In the genomic region with DNA sequence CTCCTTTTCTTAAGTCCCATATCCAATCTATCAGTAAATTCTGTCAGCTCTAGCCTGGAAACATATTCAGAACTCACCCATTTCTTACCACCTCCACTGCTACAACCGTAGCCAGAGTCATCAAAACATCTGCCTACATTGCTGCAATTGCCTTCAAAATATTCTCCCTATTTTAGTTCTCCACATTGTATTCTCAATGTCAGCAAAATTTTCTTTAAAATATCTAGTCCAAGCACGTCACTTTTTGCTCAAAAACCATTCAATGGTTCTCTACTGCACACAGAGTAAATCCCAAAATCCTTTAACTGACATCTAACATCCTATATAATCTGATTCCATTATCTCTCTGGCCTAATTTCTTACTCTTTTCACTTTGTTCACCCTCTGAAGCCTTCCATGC, we compare ENCODE assay signal across 24 cellular contexts.
"Had no signal": no experiment of that assay in that cellular context is flagged by ENCODE, and none has a peak within 500 bp of the region (broad histone marks: within the 10 kb centered on the region; RNA-seq: fewer than 3 reads in every experiment).

No MANE protein-coding gene starts in this region.

- H3K27me3 ChIP-seq: colonic mucosa, esophagus squamous epithelium, gastrocnemius medialis, heart right ventricle, left lung had no signal

- H3K4me1 ChIP-seq: colonic mucosa, gastrocnemius medialis, heart right ventricle, left lung, lower lobe of right lung had no signal

- H3K27me3 Mint-ChIP-seq: dendritic cell treated with granulocyte-macrophage colony-stimulating factor and Interleukin-4, amounts not matched to agents 40 ng/mL and 50 ng/mL, for 4 days; effector memory CD8-positive, alpha-beta T cell; naive thymus-derived CD4-positive, alpha-beta T cell had no signal

- H3K4me3 ChIP-seq: colonic mucosa, esophagus squamous epithelium, gastrocnemius medialis, heart right ventricle, left lung, lower lobe of right lung had no signal

- DNase-seq: colonic mucosa; cortex of kidney; effector CD8-positive, alpha-beta T cell; effector memory CD8-positive, alpha-beta T cell; endodermal cell; erythroblast; esophagus squamous epithelium; foreskin fibroblast; foreskin melanocyte; gastrocnemius medialis; glutamatergic neuron; head of caudate nucleus; heart right ventricle; hippocampal formation; left cardiac atrium; left lung; left ventricle myocardium superior; lower lobe of right lung; mesenchymal stem cell; naive thymus-derived CD4-positive, alpha-beta T cell had no signal

- ATAC-seq: effector memory CD8-positive, alpha-beta T cell; esophagus mucosa; gastrocnemius medialis; heart right ventricle; left cardiac atrium; left lung; left ventricle myocardium superior; lower lobe of right lung; naive thymus-derived CD4-positive, alpha-beta T cell had no signal

- H3K4me3 Mint-ChIP-seq: dendritic cell treated with granulocyte-macrophage colony-stimulating factor and Interleukin-4, amounts not matched to agents 40 ng/mL and 50 ng/mL, for 4 days; effector memory CD8-positive, alpha-beta T cell; endodermal cell; mesothelial cell of epicardium; naive thymus-derived CD4-positive, alpha-beta T cell had no signal

- H3K27ac Mint-ChIP-seq: dendritic cell treated with granulocyte-macrophage colony-stimulating factor and Interleukin-4, amounts not matched to agents 40 ng/mL and 50 ng/mL, for 4 days; effector memory CD8-positive, alpha-beta T cell; endodermal cell; mesothelial cell of epicardium; naive thymus-derived CD4-positive, alpha-beta T cell had no signal

- H3K36me3 Mint-ChIP-seq: mesothelial cell of epicardium; naive thymus-derived CD4-positive, alpha-beta T cell had no signal

- H3K9me3 ChIP-seq: colonic mucosa, esophagus squamous epithelium, gastrocnemius medialis, heart right ventricle, left lung, lower lobe of right lung had no signal

- H3K36me3 ChIP-seq: colonic mucosa, esophagus squamous epithelium, gastrocnemius medialis, heart right ventricle, left lung, lower lobe of right lung had no signal

- H3K4me1 Mint-ChIP-seq: endodermal cell; naive thymus-derived CD4-positive, alpha-beta T cell had no signal

- H3K27ac ChIP-seq: colonic mucosa, epithelial cell of prostate, esophagus squamous epithelium, gastrocnemius medialis, heart right ventricle, left lung, lower lobe of right lung had no signal

- H3K9me3 Mint-ChIP-seq: dendritic cell treated with granulocyte-macrophage colony-stimulating factor and Interleukin-4, amounts not matched to agents 40 ng/mL and 50 ng/mL, for 4 days; endodermal cell had no signal
